ENCODE assay signal across 1 cellular context in the genomic region with DNA sequence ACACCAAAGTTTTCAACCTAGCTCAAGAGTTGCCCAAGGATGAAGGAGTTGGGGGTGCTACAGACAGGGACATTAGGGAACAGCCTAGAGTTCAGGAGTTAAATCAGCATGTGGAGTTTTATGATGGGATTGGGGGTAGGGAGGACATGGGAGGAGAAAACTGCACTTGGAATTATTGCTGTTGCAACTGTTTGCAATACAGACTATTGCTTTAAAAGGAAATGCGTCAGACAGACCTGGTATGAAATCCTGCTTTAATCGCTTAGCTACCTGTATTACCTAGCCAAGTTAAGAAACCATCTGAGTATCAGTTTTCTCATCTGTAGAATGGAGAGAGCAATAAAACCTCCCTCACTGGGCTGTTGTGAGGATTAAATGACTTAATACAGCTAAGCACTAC.
A peak's percentile ranks its signal among the peaks of the same experiment; 100 is the strongest.
TF ChIP-seq lines count a peak whose summit lies in the region.

No MANE protein-coding gene starts in this region.

TF ChIP-seq in K562, 482 proteins besides CTCF, POLR2A, EP300 and RAD21:
- no peak for TF ChIP-seq TRIM24 (IDR thresholded peaks at IDR 0.05)
- TF ChIP-seq CTBP1 (IDR thresholded peaks at IDR 0.05; ENCODE audit: borderline replicate concordance), result no peak
- no peak for TF ChIP-seq ZNF764 (CRISPR knock-in tag; IDR thresholded peaks at IDR 0.05; ENCODE audit: low read depth)
- TF ChIP-seq YBX1 (IDR thresholded peaks at IDR 0.05), result no peak
- no peak for TF ChIP-seq CREB1 (IDR thresholded peaks at IDR 0.05)
- no peak for TF ChIP-seq CREB1 (CRISPR knock-in tag; IDR thresholded peaks at IDR 0.05)
- no peak for TF ChIP-seq GTF2A2 (tag; IDR thresholded peaks at IDR 0.05)
- TF ChIP-seq NR0B1 (IDR thresholded peaks at IDR 0.05; ENCODE audit: partially characterized antibody), result no peak
- no peak for TF ChIP-seq RBM34 (IDR thresholded peaks at IDR 0.05; ENCODE audit: borderline replicate concordance, insufficient read depth, low read length)
- no peak for TF ChIP-seq HSF4 (CRISPR knock-in tag; IDR thresholded peaks at IDR 0.05; ENCODE audit: borderline replicate concordance)
- TF ChIP-seq MEF2D (tag; conservative IDR thresholded peaks at IDR 0.05; ENCODE audit: low read depth), result no peak
- TF ChIP-seq ZC3H11A (IDR thresholded peaks at IDR 0.05; ENCODE audit: low read depth, low read length), result no peak
- TF ChIP-seq DEAF1 (CRISPR knock-in tag; IDR thresholded peaks at IDR 0.05), result no peak
- TF ChIP-seq WHSC1 (IDR thresholded peaks at IDR 0.05; ENCODE audit: low read length), result no peak
- no peak for TF ChIP-seq TAL1 (IDR thresholded peaks at IDR 0.05)
- TF ChIP-seq KLF6 (CRISPR knock-in tag; IDR thresholded peaks at IDR 0.05; ENCODE audit: borderline replicate concordance), result no peak
- no peak for TF ChIP-seq TFE3 (CRISPR knock-in tag; IDR thresholded peaks at IDR 0.05)
- TF ChIP-seq XRCC3 (IDR thresholded peaks at IDR 0.05), result no peak
- no peak for TF ChIP-seq FOS (IDR thresholded peaks at IDR 0.05; ENCODE audit: extremely low read depth, insufficient read length)
- TF ChIP-seq CXXC5 (CRISPR knock-in tag; IDR thresholded peaks at IDR 0.05), result 0 out of 2 replicates have a peak, but pooled peaks have one; percentile 9
- no peak for TF ChIP-seq HMG20A (CRISPR knock-in tag; conservative IDR thresholded peaks at IDR 0.05)
- TF ChIP-seq, protein P1, sequence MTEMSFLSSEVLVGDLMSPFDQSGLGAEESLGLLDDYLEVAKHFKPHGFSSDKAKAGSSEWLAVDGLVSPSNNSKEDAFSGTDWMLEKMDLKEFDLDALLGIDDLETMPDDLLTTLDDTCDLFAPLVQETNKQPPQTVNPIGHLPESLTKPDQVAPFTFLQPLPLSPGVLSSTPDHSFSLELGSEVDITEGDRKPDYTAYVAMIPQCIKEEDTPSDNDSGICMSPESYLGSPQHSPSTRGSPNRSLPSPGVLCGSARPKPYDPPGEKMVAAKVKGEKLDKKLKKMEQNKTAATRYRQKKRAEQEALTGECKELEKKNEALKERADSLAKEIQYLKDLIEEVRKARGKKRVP (CRISPR knock-in tag; IDR thresholded peaks at IDR 0.05), result 0 out of 2 replicates have a peak, but pooled peaks have one; percentile 46
- TF ChIP-seq GABPB2 (CRISPR knock-in tag; conservative IDR thresholded peaks at IDR 0.05), result no peak
- 0 out of 4 replicates have a peak, but pooled peaks of 1 of the 2 experiments have one; percentile 17 for TF ChIP-seq SRF (CRISPR knock-in tag; IDR thresholded peaks at IDR 0.05)
- TF ChIP-seq NFIC (IDR thresholded peaks at IDR 0.05), result no peak
- no peak for TF ChIP-seq ZSCAN29 (IDR thresholded peaks at IDR 0.05)
- TF ChIP-seq, protein P2, sequence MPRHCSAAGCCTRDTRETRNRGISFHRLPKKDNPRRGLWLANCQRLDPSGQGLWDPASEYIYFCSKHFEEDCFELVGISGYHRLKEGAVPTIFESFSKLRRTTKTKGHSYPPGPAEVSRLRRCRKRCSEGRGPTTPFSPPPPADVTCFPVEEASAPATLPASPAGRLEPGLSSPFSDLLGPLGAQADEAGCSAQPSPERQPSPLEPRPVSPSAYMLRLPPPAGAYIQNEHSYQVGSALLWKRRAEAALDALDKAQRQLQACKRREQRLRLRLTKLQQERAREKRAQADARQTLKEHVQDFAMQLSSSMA (CRISPR knock-in tag; IDR thresholded peaks at IDR 0.05), result no peak
- TF ChIP-seq ATF6 (CRISPR knock-in tag; IDR thresholded peaks at IDR 0.05), result no peak
- no peak for TF ChIP-seq ZNF551 (CRISPR knock-in tag; IDR thresholded peaks at IDR 0.05)
- TF ChIP-seq JUNB (CRISPR knock-in tag; conservative IDR thresholded peaks at IDR 0.05), result no peak
- 0 out of 2 replicates have a peak, but pooled peaks have one; percentile 21 for TF ChIP-seq GTF2E2 (tag; IDR thresholded peaks at IDR 0.05)
- TF ChIP-seq CEBPG (CRISPR knock-in tag; IDR thresholded peaks at IDR 0.05), result peak; percentile 61; the same call in 1 of the 2 replicates
- peak in 1 of 2 experiments; percentile 76; a peak in 2 of 4 replicates for TF ChIP-seq CEBPG (tag; conservative IDR thresholded peaks at IDR 0.05 in 1 of 2, IDR thresholded peaks at IDR 0.05 in 1 of 2)
- no peak for TF ChIP-seq RFX7 (CRISPR knock-in tag; IDR thresholded peaks at IDR 0.05)
- TF ChIP-seq KDM1A (IDR thresholded peaks at IDR 0.05), result no peak
- no peak for TF ChIP-seq NCOA6 (IDR thresholded peaks at IDR 0.05)
- TF ChIP-seq TAF1 (IDR thresholded peaks at IDR 0.05; ENCODE audit: control insufficient read depth, extremely low read depth, insufficient read depth, low read length, severe bottlenecking), result no peak
- TF ChIP-seq USF2 (CRISPR knock-in tag; IDR thresholded peaks at IDR 0.05), result no peak
- TF ChIP-seq KAT2B (IDR thresholded peaks at IDR 0.05; ENCODE audit: low read depth, low read length), result no peak
- no peak for TF ChIP-seq TEAD4 (IDR thresholded peaks at IDR 0.05; ENCODE audit: low read length)
- no peak for TF ChIP-seq TEAD4 (CRISPR knock-in tag; IDR thresholded peaks at IDR 0.05; ENCODE audit: borderline replicate concordance)
- no peak for TF ChIP-seq ELK1 (CRISPR knock-in tag; IDR thresholded peaks at IDR 0.05)
- no peak for TF ChIP-seq ZBTB17 (CRISPR knock-in tag; IDR thresholded peaks at IDR 0.05)
- TF ChIP-seq PHTF2 (CRISPR knock-in tag; IDR thresholded peaks at IDR 0.05), result no peak
- TF ChIP-seq KAT7 (CRISPR knock-in tag; IDR thresholded peaks at IDR 0.05; ENCODE audit: borderline replicate concordance), result no peak
- TF ChIP-seq THRAP3 (IDR thresholded peaks at IDR 0.05; ENCODE audit: borderline replicate concordance), result peak; percentile 19; the same call in 1 of the 2 replicates
- TF ChIP-seq STAT5B (CRISPR knock-in tag; IDR thresholded peaks at IDR 0.05), result no peak
- TF ChIP-seq ZNF263 (CRISPR knock-in tag; IDR thresholded peaks at IDR 0.05; ENCODE audit: borderline replicate concordance), result no peak
- TF ChIP-seq C11orf30 (IDR thresholded peaks at IDR 0.05; ENCODE audit: low read depth), result no peak
- no peak for TF ChIP-seq PTBP1 (IDR thresholded peaks at IDR 0.05; ENCODE audit: low read depth, low read length)
- TF ChIP-seq LARP7 (IDR thresholded peaks at IDR 0.05), result no peak
